Comparison of ENCODE assay signal across 20 cellular contexts in the genomic region with DNA sequence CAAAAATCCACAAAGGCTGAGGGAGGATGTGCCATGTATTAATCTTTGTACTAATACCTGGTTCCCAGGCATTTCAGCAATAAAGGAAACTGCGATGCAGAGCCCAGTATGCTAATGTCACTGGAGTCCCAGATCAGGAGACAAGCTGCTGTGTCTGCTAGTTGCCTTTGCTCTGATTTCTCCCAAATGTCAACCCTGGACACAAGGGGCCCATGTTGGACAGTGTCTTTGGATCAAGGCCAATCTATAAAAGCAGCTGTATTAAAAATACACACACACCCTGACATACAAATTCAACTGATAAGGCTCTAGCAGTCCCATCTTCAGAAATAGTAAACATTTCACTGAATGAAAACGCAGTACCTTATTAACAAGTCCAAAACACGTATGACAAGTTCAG.
"Had no signal": no experiment of that assay in that cellular context is flagged by ENCODE, and none has a peak within 500 bp of the region (broad histone marks: within the 10 kb centered on the region; RNA-seq: fewer than 3 reads in every experiment).

No MANE protein-coding gene starts in this region.

- H3K9ac ChIP-seq: neural progenitor cell had no signal

- H3K9me3 ChIP-seq: colonic mucosa, mucosa of descending colon, pancreas, suprapubic skin, thyroid gland, upper lobe of left lung, vagina had no signal

- H3K4me2 ChIP-seq: hepatocyte, neural progenitor cell had no signal

- H3K27me3 ChIP-seq: colonic mucosa, hepatocyte, neural progenitor cell, pancreas, suprapubic skin, thyroid gland, upper lobe of left lung, vagina had no signal

- H3K4me3 ChIP-seq: colonic mucosa, hepatocyte, mucosa of descending colon, neural progenitor cell, pancreas, suprapubic skin, thyroid gland, upper lobe of left lung, vagina had no signal

- H3K27ac ChIP-seq: colonic mucosa, hepatocyte, neural progenitor cell, pancreas, suprapubic skin, thyroid gland, upper lobe of left lung had no signal

- H3K36me3 ChIP-seq: neural progenitor cell, pancreas, thyroid gland had no signal

- ATAC-seq: mucosa of descending colon; naive thymus-derived CD8-positive, alpha-beta T cell; pancreas; right cardiac atrium had no signal

- DNase-seq: colonic mucosa; dermis blood vessel endothelial cell; foreskin melanocyte; head of caudate nucleus; kidney; left cardiac atrium; mucosa of descending colon; naive thymus-derived CD8-positive, alpha-beta T cell; nucleus accumbens; pancreas; right cardiac atrium; small intestine; stimulated activated CD4-positive, alpha-beta T cell treated with anti-CD3 and anti-CD28 coated beads, Interleukin-2, amount 100 ng/mL, for 48 hours; stimulated activated naive CD4-positive, alpha-beta T cell treated with Interleukin-2 at 50 U/mL for 16 hours; thyroid gland; upper lobe of left lung had no signal

- H3K4me1 ChIP-seq: colonic mucosa had no signal
